Comparison of ENCODE assay signal across 20 cellular contexts in the genomic region with DNA sequence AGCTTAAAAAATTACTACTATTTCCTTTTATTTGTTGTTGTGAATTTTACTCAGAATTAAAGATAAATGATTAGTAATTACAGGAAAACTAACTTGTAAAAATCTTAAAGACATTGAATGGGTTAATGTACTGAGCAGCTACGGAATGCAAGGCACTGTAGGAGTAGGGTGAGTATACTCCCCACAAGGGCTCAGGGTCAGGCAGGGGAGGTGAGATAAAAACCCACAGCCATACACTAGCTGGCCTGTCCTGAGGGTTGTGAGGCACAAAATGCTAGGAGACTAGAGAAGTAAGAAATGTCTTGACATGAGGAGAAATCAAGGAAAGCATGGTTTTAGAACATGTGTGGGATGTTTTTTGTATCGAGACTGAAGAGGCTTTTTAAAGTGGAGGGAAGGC.
"Had no signal": no experiment of that assay in that cellular context is flagged by ENCODE, and none has a peak within 500 bp of the region (broad histone marks: within the 10 kb centered on the region; RNA-seq: fewer than 3 reads in every experiment).

No MANE protein-coding gene starts in this region.

- H3K4me1 ChIP-seq: pancreas had no signal

- H3K36me3 ChIP-seq: pancreas, thoracic aorta, upper lobe of left lung had no signal

- ATAC-seq: left ventricle myocardium superior; mucosa of descending colon; pancreas; sciatic nerve; stimulated activated memory B cell treated with anti-CD40 and anti-IgM and Interleukin-4, amounts not matched to agents 10 μg/mL and 1 μg/mL and 100 μg/mL, for 72 hours had no signal

- H3K9me3 Mint-ChIP-seq: activated B cell treated with CpG ODN at 0.5 μM for 24 hours; activated CD4-positive, alpha-beta memory T cell treated with anti-CD3 and anti-CD28 coated beads for 36 hours; activated naive CD8-positive, alpha-beta T cell treated with anti-CD3 and anti-CD28 coated beads, Interleukin-2, amount 10 ng/mL, durations not matched to agents 7 days and 5 days; central memory CD8-positive, alpha-beta T cell; immature natural killer cell; stimulated activated memory B cell treated with anti-CD40 and anti-IgM and Interleukin-4, amounts not matched to agents 10 μg/mL and 1 μg/mL and 100 μg/mL, for 72 hours had no signal

- FAIRE-seq: endometrium, pancreas had no signal

- H3K9me3 ChIP-seq: mucosa of descending colon, pancreas, thoracic aorta, upper lobe of left lung had no signal

- H3K27me3 Mint-ChIP-seq: activated B cell treated with CpG ODN at 0.5 μM for 24 hours; activated CD4-positive, alpha-beta memory T cell treated with anti-CD3 and anti-CD28 coated beads for 36 hours; activated naive CD8-positive, alpha-beta T cell treated with anti-CD3 and anti-CD28 coated beads, Interleukin-2, amount 10 ng/mL, durations not matched to agents 7 days and 5 days; central memory CD8-positive, alpha-beta T cell; stimulated activated memory B cell treated with anti-CD40 and anti-IgM and Interleukin-4, amounts not matched to agents 10 μg/mL and 1 μg/mL and 100 μg/mL, for 72 hours had no signal

- H3K4me3 Mint-ChIP-seq: activated B cell treated with CpG ODN at 0.5 μM for 24 hours; activated CD4-positive, alpha-beta memory T cell treated with anti-CD3 and anti-CD28 coated beads for 36 hours; activated naive CD8-positive, alpha-beta T cell treated with anti-CD3 and anti-CD28 coated beads, Interleukin-2, amount 10 ng/mL, durations not matched to agents 7 days and 5 days; central memory CD8-positive, alpha-beta T cell; immature natural killer cell; naive B cell; stimulated activated memory B cell treated with anti-CD40 and anti-IgM and Interleukin-4, amounts not matched to agents 10 μg/mL and 1 μg/mL and 100 μg/mL, for 72 hours had no signal

- DNase-seq: activated B cell treated with CpG ODN at 0.5 μM for 24 hours; activated CD4-positive, alpha-beta memory T cell treated with anti-CD3 and anti-CD28 coated beads for 36 hours; activated CD4-positive, alpha-beta T cell treated with anti-CD3 and anti-CD28 coated beads for 4 hours; activated naive CD8-positive, alpha-beta T cell treated with anti-CD3 and anti-CD28 coated beads, Interleukin-2, amount 10 ng/mL, durations not matched to agents 7 days and 5 days; activated T-cell treated with anti-CD3 and anti-CD28 coated beads for 4 hours; cortex of kidney; immature natural killer cell; left ventricle myocardium superior; mesenchymal stem cell; mucosa of descending colon; naive B cell; pancreas; stimulated activated CD4-positive, alpha-beta T cell treated with anti-CD3 and anti-CD28 coated beads, Interleukin-4, amount 100 ng/mL, for 24 hours; SW 1271; upper lobe of left lung had no signal

- H3K27ac Mint-ChIP-seq: activated B cell treated with CpG ODN at 0.5 μM for 24 hours; activated CD4-positive, alpha-beta memory T cell treated with anti-CD3 and anti-CD28 coated beads for 36 hours; activated naive CD8-positive, alpha-beta T cell treated with anti-CD3 and anti-CD28 coated beads, Interleukin-2, amount 10 ng/mL, durations not matched to agents 7 days and 5 days; immature natural killer cell; stimulated activated memory B cell treated with anti-CD40 and anti-IgM and Interleukin-4, amounts not matched to agents 10 μg/mL and 1 μg/mL and 100 μg/mL, for 72 hours had no signal

- H3K4me3 ChIP-seq: mucosa of descending colon, pancreas, thoracic aorta, upper lobe of left lung had no signal

- H3K27me3 ChIP-seq: pancreas had no signal

- H3K27ac ChIP-seq: pancreas, thoracic aorta, upper lobe of left lung had no signal
